ENCODE assay signal across 1 cellular context in genomic region chr1:197029749-197030148, GRCh38.
A peak's percentile ranks its signal among the peaks of the same experiment; 100 is the strongest.
TF ChIP-seq lines count a peak whose summit lies in the region.

No MANE protein-coding gene starts in this region.

TF ChIP-seq in SK-N-SH, 30 proteins besides CTCF, POLR2A, EP300 and RAD21 (continued from another document):
- TF ChIP-seq GATA2 (CRISPR knock-in tag; IDR thresholded peaks at IDR 0.05) (no peak), MXI1 (IDR thresholded peaks at IDR 0.05; ENCODE audit: low read depth, low read length) (no peak), CHD2 (IDR thresholded peaks at IDR 0.05; ENCODE audit: low read length, partially characterized antibody) (no peak), PBX3 (IDR thresholded peaks at IDR 0.05) (peak; percentile 17; the same call in 1 of the 2 replicates), TCF12 (IDR thresholded peaks at IDR 0.05) (0 out of 2 replicates have a peak, but pooled peaks have one; percentile 17), TEAD4 (IDR thresholded peaks at IDR 0.05; ENCODE audit: borderline replicate concordance, insufficient read depth) (no peak), FOXM1 (IDR thresholded peaks at IDR 0.05; ENCODE audit: low read depth) (no peak), FOXJ3 (CRISPR knock-in tag; IDR thresholded peaks at IDR 0.05) (no peak), GABPA (IDR thresholded peaks at IDR 0.05; ENCODE audit: low read depth) (no peak), EZH2phosphoT487 (IDR thresholded peaks at IDR 0.05; ENCODE audit: borderline replicate concordance, low read depth) (no peak), ELF1 (IDR thresholded peaks at IDR 0.05) (no peak), POLR2AphosphoS5 (IDR thresholded peaks at IDR 0.05; ENCODE audit: low read depth, low read length) (no peak), USF2 (IDR thresholded peaks at IDR 0.05; ENCODE audit: borderline replicate concordance, low read depth, low read length) (no peak), YY1 (IDR thresholded peaks at IDR 0.05; ENCODE audit: low read depth) (no peak), IRF3 (IDR thresholded peaks at IDR 0.05; ENCODE audit: low read depth, low read length) (no peak), REST (IDR thresholded peaks at IDR 0.05; ENCODE audit: low read depth, low read length) (no peak), RCOR1 (IDR thresholded peaks at IDR 0.05; ENCODE audit: low read length) (no peak), USF1 (IDR thresholded peaks at IDR 0.05; ENCODE audit: borderline replicate concordance, low read depth) (no peak), FOSL2 (IDR thresholded peaks at IDR 0.05; ENCODE audit: borderline replicate concordance, low read depth) (peak; percentile 37; the same call in 1 of the 2 replicates)
